8 cellular contexts compared by ENCODE assay signal in the genomic region with DNA sequence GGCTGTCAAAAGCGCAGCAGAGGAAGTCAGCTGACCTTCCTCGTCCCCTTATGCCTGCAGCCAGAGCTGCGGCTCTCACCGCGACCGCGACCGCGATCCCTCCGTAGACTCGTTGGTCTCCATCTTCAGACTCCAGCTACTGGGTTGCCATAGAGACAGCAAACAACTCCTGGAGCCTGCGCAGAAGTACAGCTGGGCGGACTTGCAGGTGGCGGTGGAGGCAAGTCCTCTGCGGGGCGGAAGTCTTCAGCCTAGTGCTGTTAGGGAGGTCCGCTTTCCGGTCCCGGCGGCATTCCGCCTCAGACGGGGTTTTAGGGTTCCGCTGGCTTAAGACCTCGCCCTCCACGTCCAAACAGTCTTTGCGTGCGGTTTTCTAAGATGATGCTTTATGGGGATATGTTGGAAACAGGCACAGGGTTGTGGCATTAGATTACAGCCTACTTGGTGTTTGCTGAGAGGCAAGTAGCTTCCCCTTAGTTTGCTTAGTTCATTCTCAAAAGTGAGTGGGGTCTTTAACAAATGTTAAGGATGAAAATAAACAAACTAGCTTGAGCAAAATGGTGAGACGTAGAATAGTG. TPM values are rescaled to one million over a fixed set of nuclear protein-coding genes. Genes with fewer than 3 reads are reported as not detected.
DNase-seq lines count a peak whose midpoint lies in the region; ATAC-seq and TF ChIP-seq lines count a peak whose summit lies in the region.

Gene SPAG8, minus strand, starts transcription at position 238 of the 578 bp plus-strand sequence. Its CDS starts 115 bp downstream, at position 123.

- H3K4me3 Mint-ChIP-seq in activated CD4-positive, alpha-beta memory T cell treated with anti-CD3 and anti-CD28 coated beads, Interleukin-2, amount 10 ng/mL, durations not matched to agents 7 days and 5 days = peak within 1 kb of the TSS; percentile 74

- peaks cover 1% of the 10 kb centered on the region for H3K27me3 Mint-ChIP-seq in activated CD4-positive, alpha-beta memory T cell treated with anti-CD3 and anti-CD28 coated beads, Interleukin-2, amount 10 ng/mL, durations not matched to agents 7 days and 5 days

- H3K9me3 ChIP-seq in ectodermal cell (ENCODE audit: control insufficient read depth, low read length) (no peaks in the 10 kb centered on the region), lower lobe of right lung (no peaks in the 10 kb centered on the region)

- 4 to 6% methylated on average over 28 of the region's 28 CpGs for WGBS in ectodermal cell, 2 experiments

- no peaks in the 10 kb centered on the region for H3K27me3 ChIP-seq in ectodermal cell (ENCODE audit: control insufficient read depth, insufficient read depth, low read length, poor library complexity, severe bottlenecking)
- no peaks in the 10 kb centered on the region for H3K27me3 ChIP-seq in lower lobe of right lung (ENCODE audit: low read depth)

- intact Hi-C loops in lower lobe of right lung (cut with DNase I) = no loop called here

- H3K36me3 ChIP-seq in ectodermal cell (ENCODE audit: control insufficient read depth, insufficient read depth, low read length) = peaks cover 3% of the 10 kb centered on the region
- peaks cover 31% of the 10 kb centered on the region for H3K36me3 ChIP-seq in lower lobe of right lung

- no peak for TF ChIP-seq CTCF in lower lobe of right lung (IDR thresholded peaks at IDR 0.05)

- CTCF ChIA-PET in activated CD4-positive, alpha-beta memory T cell treated with anti-CD3 and anti-CD28 coated beads, Interleukin-2, amount 10 ng/mL, durations not matched to agents 7 days and 5 days (lab: Charles Lee) = interaction anchor here (0.7 to 3.1 kb wide), 15 partner anchors 9 to 208 kb away, joined by 3 to 16 read pairs (median 4); partner anchors contain the start of gene ARHGEF39

- DNase-seq in C1 segment of cervical spinal cord (lab: John Stamatoyannopoulos, UW) (peak; percentile 47 to 95 (median 86)), NCI-H69 (lab: John Stamatoyannopoulos, UW) (peak; percentile 98), lower lobe of right lung (peak; percentile 97)
- DNase-seq in activated CD4-positive, alpha-beta memory T cell treated with anti-CD3 and anti-CD28 coated beads, Interleukin-2, amount 10 ng/mL, durations not matched to agents 7 days and 5 days = peak; percentile 97
- peak; percentile 77 to 88 (median 84) for DNase-seq in stimulated activated CD4-positive, alpha-beta T cell treated with anti-CD3 and anti-CD28 coated beads, TNF-alpha, amount 100 ng/mL, for 1 hour (ENCODE audit: low read depth in 3 of 3, low spot score in 1 of 3)

- ATAC-seq in GM19372 (IDR thresholded peaks at IDR 0.05; ENCODE audit: low read depth, unreplicated experiment) (peak; percentile 58), HG03521 (IDR thresholded peaks at IDR 0.05; ENCODE audit: unreplicated experiment) (peak; percentile 64), lower lobe of right lung (peak; percentile 81 to 82)

- H3K9me3 Mint-ChIP-seq in activated CD4-positive, alpha-beta memory T cell treated with anti-CD3 and anti-CD28 coated beads, Interleukin-2, amount 10 ng/mL, durations not matched to agents 7 days and 5 days = no peaks in the 10 kb centered on the region

- H3K4me3 ChIP-seq in ectodermal cell (ENCODE audit: insufficient read depth, low read depth, low read length) (peak within 1 kb of the TSS; percentile 33), lower lobe of right lung (peak within 1 kb of the TSS; percentile 63)

- H3K27ac ChIP-seq in ectodermal cell (ENCODE audit: insufficient read depth, low read depth, low read length, poor library complexity, severe bottlenecking) (no peak within 1 kb of the TSS), lower lobe of right lung (peak within 1 kb of the TSS; percentile 76)

- peaks cover 7% of the 10 kb centered on the region for H3K36me3 Mint-ChIP-seq in activated CD4-positive, alpha-beta memory T cell treated with anti-CD3 and anti-CD28 coated beads, Interleukin-2, amount 10 ng/mL, durations not matched to agents 7 days and 5 days (ENCODE audit: low read depth)

- H3K4me1 Mint-ChIP-seq in activated CD4-positive, alpha-beta memory T cell treated with anti-CD3 and anti-CD28 coated beads, Interleukin-2, amount 10 ng/mL, durations not matched to agents 7 days and 5 days = peaks cover 44% of the 10 kb centered on the region

- H3K4me1 ChIP-seq in ectodermal cell (ENCODE audit: control insufficient read depth, insufficient read depth, low read length) (peaks cover 13% of the 10 kb centered on the region), lower lobe of right lung (peaks cover 32% of the 10 kb centered on the region)

- H3K27ac Mint-ChIP-seq in activated CD4-positive, alpha-beta memory T cell treated with anti-CD3 and anti-CD28 coated beads, Interleukin-2, amount 10 ng/mL, durations not matched to agents 7 days and 5 days = peak within 1 kb of the TSS; percentile 92

- POLR2A ChIA-PET in activated CD4-positive, alpha-beta memory T cell treated with anti-CD3 and anti-CD28 coated beads, Interleukin-2, amount 10 ng/mL, durations not matched to agents 7 days and 5 days (lab: Charles Lee) = interaction anchor here (0.9 to 3.3 kb wide), 14 partner anchors 10 to 698 kb away, joined by 4 to 11 read pairs (median 4); partner anchors contain the start of genes CCDC107, CREB3, GBA2 and RGP1

RNA-seq across cellular contexts. Expression of gene SPAG8, which starts in this region (rescaled TPM):
- total RNA-seq in activated CD4-positive, alpha-beta memory T cell treated with anti-CD3 and anti-CD28 coated beads, Interleukin-2, amount 10 ng/mL, durations not matched to agents 7 days and 5 days = 1 to 10 TPM; 2.0 to 2.2 TPM
- 1.5 TPM for polyA plus RNA-seq in ectodermal cell (2013, experiment 1 of 4)
- polyA plus RNA-seq in ectodermal cell (2013, experiment 2 of 4) = 1.1 TPM
- 1.2 TPM for polyA plus RNA-seq in ectodermal cell (2013, experiment 3 of 4)
- 1.5 TPM for polyA plus RNA-seq in ectodermal cell (2013, experiment 4 of 4)
- total RNA-seq in lower lobe of right lung = 13.3 TPM
